21 cellular contexts compared by ENCODE assay signal in the genomic region with DNA sequence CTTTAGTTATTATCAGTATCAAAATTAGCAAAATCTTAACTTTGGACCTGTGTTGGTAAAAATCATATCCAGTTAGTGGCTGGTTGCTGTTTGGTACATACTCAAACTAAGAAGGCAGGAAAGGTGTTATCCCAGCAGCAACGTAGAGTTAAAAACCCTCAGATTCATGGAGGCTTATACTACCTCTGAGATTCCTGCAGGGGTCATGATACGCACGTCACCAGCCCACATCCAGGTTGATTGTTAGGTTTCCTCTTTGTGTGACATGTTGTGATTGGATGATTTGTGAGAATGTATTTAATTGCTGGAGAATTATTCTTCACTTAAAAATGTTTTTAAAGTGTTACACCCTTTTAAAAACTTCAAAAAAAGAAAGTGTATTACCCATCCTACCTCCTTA.
DNase-seq lines count a peak whose midpoint lies in the region; ATAC-seq, FAIRE-seq and TF ChIP-seq lines count a peak whose summit lies in the region.
"Had no signal": no experiment of that assay in that cellular context is flagged by ENCODE, and none has a peak within 500 bp of the region (broad histone marks: within the 10 kb centered on the region; RNA-seq: fewer than 3 reads in every experiment).

No MANE protein-coding gene starts in this region.

- TF ChIP-seq CTCF in GM23338 (conservative IDR thresholded peaks at IDR 0.05; ENCODE audit: low read depth in 2 of 2) (peak; percentile 68 to 76), WTC11 (IDR thresholded peaks at IDR 0.05) (no peak)

- no peak overlapping the region for H2AFZ ChIP-seq in GM23338

- DNase-seq in NCI-H1092 treated with DMSO at 0.1 percent for 48 hours (lab: John Stamatoyannopoulos, UW) (peak; percentile 1), NCI-H1092 (lab: John Stamatoyannopoulos, UW) (no peak), GM23338 (ENCODE audit: low spot score) (peak; percentile 75), WTC11 (ENCODE audit: low spot score) (peak; percentile 21), left kidney (ENCODE audit: low read depth, low spot score) (peak; percentile 7), urothelium cell line (ENCODE audit: low spot score) (no peak)
- DNase-seq: activated B cell treated with CpG ODN at 0.5 μM for 24 hours; activated CD8-positive, alpha-beta T cell treated with anti-CD3 and anti-CD28 coated beads, Interleukin-2, amount 10 ng/mL, durations not matched to agents 7 days and 5 days; activated T-cell treated with anti-CD3 and anti-CD28 coated beads, Interleukin-2, amount 50 U/mL, for 48 hours; DMS79 treated with DMSO at 0.1 percent for 48 hours; foreskin melanocyte; natural killer cell; NCI-H2107; NK-92 treated with Interleukin-12 subunit alpha and Interleukin-12 subunit beta, amount 100 ng/mL, for 24 hours; thyroid gland had no signal

- peak; percentile 90 for ATAC-seq in GM23338
- peak; percentile 85 for ATAC-seq in WTC11
- ATAC-seq in HG02610 (IDR thresholded peaks at IDR 0.05; ENCODE audit: unreplicated experiment) = no peak
- ATAC-seq in HG03520 (IDR thresholded peaks at IDR 0.05; ENCODE audit: unreplicated experiment) = no peak
- ATAC-seq: activated CD8-positive, alpha-beta T cell treated with anti-CD3 and anti-CD28 coated beads, Interleukin-2, amount 10 ng/mL, durations not matched to agents 7 days and 5 days; natural killer cell had no signal

- H3K4me3 Mint-ChIP-seq in GM23338 (no peak overlapping the region), WTC11 (no peak overlapping the region)
- H3K4me3 Mint-ChIP-seq: activated B cell treated with CpG ODN at 0.5 μM for 24 hours; activated CD8-positive, alpha-beta T cell treated with anti-CD3 and anti-CD28 coated beads, Interleukin-2, amount 10 ng/mL, durations not matched to agents 7 days and 5 days; activated naive CD4-positive, alpha-beta T cell treated with anti-CD3 and anti-CD28 coated beads, Interleukin-2, amount 50 U/mL, for 24 hours; natural killer cell had no signal

- H3K9me3 Mint-ChIP-seq in GM23338 (no peaks in the 10 kb centered on the region), WTC11 (no peaks in the 10 kb centered on the region)
- H3K9me3 Mint-ChIP-seq: activated B cell treated with CpG ODN at 0.5 μM for 24 hours; activated naive CD4-positive, alpha-beta T cell treated with anti-CD3 and anti-CD28 coated beads, Interleukin-2, amount 50 U/mL, for 24 hours had no signal

- FAIRE-seq in urothelium cell line (lab: Jason Lieb, UNC) = no peak
- FAIRE-seq: endothelial cell of umbilical vein had no signal

- H3K79me2 ChIP-seq in GM23338 (replicated peaks; ENCODE audit: insufficient read depth) = no peaks in the 10 kb centered on the region

- H3K27me3 Mint-ChIP-seq in GM23338 (ENCODE audit: insufficient read depth, low read depth, poor library complexity) (peaks cover 6% of the 10 kb centered on the region), WTC11 (ENCODE audit: low read depth) (no peaks in the 10 kb centered on the region)
- H3K27me3 Mint-ChIP-seq: activated B cell treated with CpG ODN at 0.5 μM for 24 hours; activated naive CD4-positive, alpha-beta T cell treated with anti-CD3 and anti-CD28 coated beads, Interleukin-2, amount 50 U/mL, for 24 hours had no signal

- no peaks in the 10 kb centered on the region for H4K20me1 ChIP-seq in GM23338 (replicated peaks; ENCODE audit: insufficient read depth)
- H4K20me1 ChIP-seq: BLaER1 treated with 17β-estradiol and CSF1 and Interleukin-3, amounts not matched to agents 10 nM and 100 nM had no signal

- H3K4me1 Mint-ChIP-seq in GM23338 = peaks cover 17% of the 10 kb centered on the region
- H3K4me1 Mint-ChIP-seq in WTC11 = peaks cover 35% of the 10 kb centered on the region
- H3K4me1 Mint-ChIP-seq: activated B cell treated with CpG ODN at 0.5 μM for 24 hours; activated naive CD4-positive, alpha-beta T cell treated with anti-CD3 and anti-CD28 coated beads, Interleukin-2, amount 50 U/mL, for 24 hours; natural killer cell had no signal

- POLR2A ChIA-PET in WTC11 (lab: Charles Lee) = no interaction called here

- H3K4me1 ChIP-seq in GM23338 (ENCODE audit: insufficient read depth) = peaks cover 16% of the 10 kb centered on the region
- H3K4me1 ChIP-seq: thyroid gland had no signal

- H3K9me2 ChIP-seq in GM23338 (ENCODE audit: insufficient read depth) = no peaks in the 10 kb centered on the region

- CTCF ChIA-PET in WTC11 (lab: Charles Lee) = no interaction called here

- no peak overlapping the region for H3K27ac ChIP-seq in GM23338 (ENCODE audit: low read depth)
- H3K27ac ChIP-seq: BLaER1 treated with 17β-estradiol and CSF1 and Interleukin-3, amounts not matched to agents 10 nM and 100 nM; thyroid gland had no signal

- H3K27me3 ChIP-seq in GM23338 (ENCODE audit: insufficient read depth) = no peaks in the 10 kb centered on the region
- H3K27me3 ChIP-seq: BLaER1 treated with 17β-estradiol and CSF1 and Interleukin-3, amounts not matched to agents 10 nM and 100 nM; thyroid gland had no signal

- H3K36me3 Mint-ChIP-seq in GM23338 (ENCODE audit: low read depth) (no peaks in the 10 kb centered on the region), WTC11 (no peaks in the 10 kb centered on the region)
- H3K36me3 Mint-ChIP-seq: activated naive CD4-positive, alpha-beta T cell treated with anti-CD3 and anti-CD28 coated beads, Interleukin-2, amount 50 U/mL, for 24 hours; natural killer cell had no signal

- no peaks in the 10 kb centered on the region for H3K36me3 ChIP-seq in GM23338 (ENCODE audit: insufficient read depth)
- H3K36me3 ChIP-seq: BLaER1 treated with 17β-estradiol and CSF1 and Interleukin-3, amounts not matched to agents 10 nM and 100 nM; thyroid gland had no signal

- H3K27ac Mint-ChIP-seq in GM23338 (no peak overlapping the region), WTC11 (no peak overlapping the region)
- H3K27ac Mint-ChIP-seq: activated B cell treated with CpG ODN at 0.5 μM for 24 hours; activated CD8-positive, alpha-beta T cell treated with anti-CD3 and anti-CD28 coated beads, Interleukin-2, amount 10 ng/mL, durations not matched to agents 7 days and 5 days; activated naive CD4-positive, alpha-beta T cell treated with anti-CD3 and anti-CD28 coated beads, Interleukin-2, amount 50 U/mL, for 24 hours; natural killer cell had no signal

- no peaks in the 10 kb centered on the region for H3F3A ChIP-seq in GM23338 (replicated peaks; ENCODE audit: low read depth)

- no peak overlapping the region for H3K4me3 ChIP-seq in GM23338
- H3K4me3 ChIP-seq: BLaER1 treated with 17β-estradiol and CSF1 and Interleukin-3, amounts not matched to agents 10 nM and 100 nM; lung; thyroid gland had no signal

- no peak overlapping the region for H3K4me2 ChIP-seq in GM23338
- H3K4me2 ChIP-seq: BLaER1 treated with 17β-estradiol and CSF1 and Interleukin-3, amounts not matched to agents 10 nM and 100 nM had no signal

TF ChIP-seq in GM23338, 12 proteins besides CTCF, POLR2A, EP300 and RAD21:
- TF ChIP-seq POLR2AphosphoS5 (IDR thresholded peaks at IDR 0.05; ENCODE audit: low read depth) = no peak

TF ChIP-seq in WTC11, 78 proteins besides CTCF, POLR2A, EP300 and RAD21 (continues in another document):
- TF ChIP-seq, protein P1, sequence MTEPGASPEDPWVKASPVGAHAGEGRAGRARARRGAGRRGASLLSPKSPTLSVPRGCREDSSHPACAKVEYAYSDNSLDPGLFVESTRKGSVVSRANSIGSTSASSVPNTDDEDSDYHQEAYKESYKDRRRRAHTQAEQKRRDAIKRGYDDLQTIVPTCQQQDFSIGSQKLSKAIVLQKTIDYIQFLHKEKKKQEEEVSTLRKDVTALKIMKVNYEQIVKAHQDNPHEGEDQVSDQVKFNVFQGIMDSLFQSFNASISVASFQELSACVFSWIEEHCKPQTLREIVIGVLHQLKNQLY (CRISPR knock-in tag; IDR thresholded peaks at IDR 0.05) = no peak
- TF ChIP-seq ZBTB21 (CRISPR knock-in tag; IDR thresholded peaks at IDR 0.05; ENCODE audit: borderline replicate concordance) = no peak
- TF ChIP-seq, protein P2, sequence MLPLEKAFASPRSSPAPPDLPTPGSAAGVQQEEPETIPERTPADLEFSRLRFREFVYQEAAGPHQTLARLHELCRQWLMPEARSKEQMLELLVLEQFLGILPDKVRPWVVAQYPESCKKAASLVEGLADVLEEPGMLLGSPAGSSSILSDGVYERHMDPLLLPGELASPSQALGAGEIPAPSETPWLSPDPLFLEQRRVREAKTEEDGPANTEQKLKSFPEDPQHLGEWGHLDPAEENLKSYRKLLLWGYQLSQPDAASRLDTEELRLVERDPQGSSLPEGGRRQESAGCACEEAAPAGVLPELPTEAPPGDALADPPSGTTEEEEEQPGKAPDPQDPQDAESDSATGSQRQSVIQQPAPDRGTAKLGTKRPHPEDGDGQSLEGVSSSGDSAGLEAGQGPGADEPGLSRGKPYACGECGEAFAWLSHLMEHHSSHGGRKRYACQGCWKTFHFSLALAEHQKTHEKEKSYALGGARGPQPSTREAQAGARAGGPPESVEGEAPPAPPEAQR (CRISPR knock-in tag; IDR thresholded peaks at IDR 0.05) = no peak
- TF ChIP-seq, protein P3, sequence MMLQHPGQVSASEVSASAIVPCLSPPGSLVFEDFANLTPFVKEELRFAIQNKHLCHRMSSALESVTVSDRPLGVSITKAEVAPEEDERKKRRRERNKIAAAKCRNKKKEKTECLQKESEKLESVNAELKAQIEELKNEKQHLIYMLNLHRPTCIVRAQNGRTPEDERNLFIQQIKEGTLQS (CRISPR knock-in tag; conservative IDR thresholded peaks at IDR 0.05) = no peak
- TF ChIP-seq MXD4 (CRISPR knock-in tag; IDR thresholded peaks at IDR 0.05; ENCODE audit: borderline replicate concordance) = no peak
- TF ChIP-seq, protein P4, sequence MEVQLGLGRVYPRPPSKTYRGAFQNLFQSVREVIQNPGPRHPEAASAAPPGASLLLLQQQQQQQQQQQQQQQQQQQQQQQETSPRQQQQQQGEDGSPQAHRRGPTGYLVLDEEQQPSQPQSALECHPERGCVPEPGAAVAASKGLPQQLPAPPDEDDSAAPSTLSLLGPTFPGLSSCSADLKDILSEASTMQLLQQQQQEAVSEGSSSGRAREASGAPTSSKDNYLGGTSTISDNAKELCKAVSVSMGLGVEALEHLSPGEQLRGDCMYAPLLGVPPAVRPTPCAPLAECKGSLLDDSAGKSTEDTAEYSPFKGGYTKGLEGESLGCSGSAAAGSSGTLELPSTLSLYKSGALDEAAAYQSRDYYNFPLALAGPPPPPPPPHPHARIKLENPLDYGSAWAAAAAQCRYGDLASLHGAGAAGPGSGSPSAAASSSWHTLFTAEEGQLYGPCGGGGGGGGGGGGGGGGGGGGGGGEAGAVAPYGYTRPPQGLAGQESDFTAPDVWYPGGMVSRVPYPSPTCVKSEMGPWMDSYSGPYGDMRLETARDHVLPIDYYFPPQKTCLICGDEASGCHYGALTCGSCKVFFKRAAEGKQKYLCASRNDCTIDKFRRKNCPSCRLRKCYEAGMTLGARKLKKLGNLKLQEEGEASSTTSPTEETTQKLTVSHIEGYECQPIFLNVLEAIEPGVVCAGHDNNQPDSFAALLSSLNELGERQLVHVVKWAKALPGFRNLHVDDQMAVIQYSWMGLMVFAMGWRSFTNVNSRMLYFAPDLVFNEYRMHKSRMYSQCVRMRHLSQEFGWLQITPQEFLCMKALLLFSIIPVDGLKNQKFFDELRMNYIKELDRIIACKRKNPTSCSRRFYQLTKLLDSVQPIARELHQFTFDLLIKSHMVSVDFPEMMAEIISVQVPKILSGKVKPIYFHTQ (CRISPR knock-in tag; IDR thresholded peaks at IDR 0.05) = no peak
- TF ChIP-seq MYBL2 (CRISPR knock-in tag; IDR thresholded peaks at IDR 0.05) = no peak

Comparison
In these comparisons a context has a peak if more than half of its experiments do, and no peak if none do; other contexts are left out.
1. DNase-seq: peak in NCI-H1092 treated with DMSO at 0.1 percent for 48 hours (single experiment), GM23338 (single experiment), WTC11 (single experiment) and left kidney (single experiment); none in NCI-H1092 (single experiment) and urothelium cell line (single experiment).
2. ATAC-seq: peak in GM23338 (single experiment) and WTC11 (single experiment); none in HG02610 (single experiment) and HG03520 (single experiment).